8 cellular contexts compared by ENCODE assay signal in the genomic region with DNA sequence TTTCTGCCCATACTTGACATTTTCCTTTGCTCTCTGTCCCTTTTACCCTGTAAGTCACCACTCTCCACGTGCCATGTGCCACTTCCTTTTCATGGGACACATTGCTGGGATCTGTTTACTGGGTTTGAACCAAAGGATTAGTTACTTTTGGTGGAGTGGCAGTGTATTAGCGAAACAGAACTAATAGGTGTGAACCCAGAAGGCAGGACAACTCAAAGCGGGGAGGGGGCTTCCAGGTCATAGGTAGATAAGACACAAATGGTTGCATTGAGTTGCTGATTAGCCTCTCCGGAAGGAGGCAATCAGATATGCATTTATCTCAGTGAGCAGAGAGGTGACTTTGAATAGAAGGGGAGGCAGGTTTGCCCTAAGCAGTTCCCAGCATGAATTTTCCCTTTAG. TPM values are rescaled to one million over a fixed set of nuclear protein-coding genes. Genes with fewer than 3 reads are reported as not detected.
DNase-seq lines count a peak whose midpoint lies in the region; ATAC-seq and TF ChIP-seq lines count a peak whose summit lies in the region.
"Had no signal": no experiment of that assay in that cellular context is flagged by ENCODE, and none has a peak within 500 bp of the region (broad histone marks: within the 10 kb centered on the region; RNA-seq: fewer than 3 reads in every experiment).

No MANE protein-coding gene starts in this region.

- DNase-seq in activated B cell treated with CpG ODN at 0.5 μM for 24 hours (no peak), iPS DF 6.9 (ENCODE audit: low read depth, low spot score) (no peak), RPMI8226 (no peak), ecto neural progenitor cell (ENCODE audit: low spot score) (no peak), NCI-H1694 (lab: John Stamatoyannopoulos, UW) (no peak)
- peak; percentile 4 for DNase-seq in stimulated activated naive CD8-positive, alpha-beta T cell treated with anti-CD3 and anti-CD28 coated beads, Interleukin-15, Interleukin-2, amounts not matched to agents 100 U/mL and 50 U/mL, for 24 hours
- DNase-seq: SHP77 had no signal

- no peak for ATAC-seq in activated B cell treated with CpG ODN at 0.5 μM for 24 hours (ENCODE audit: low read depth)
- no peak for ATAC-seq in stimulated activated naive CD8-positive, alpha-beta T cell treated with anti-CD3 and anti-CD28 coated beads, Interleukin-15, Interleukin-2, amounts not matched to agents 100 U/mL and 50 U/mL, for 24 hours

- peak overlapping the region; percentile 90 for H3K27ac Mint-ChIP-seq in activated B cell treated with CpG ODN at 0.5 μM for 24 hours

- POLR2A ChIA-PET in activated B cell treated with CpG ODN at 0.5 μM for 24 hours (lab: Charles Lee): no interaction called here

- no CpG with 5 or more reads among the region's 4 CpGs for WGBS in iPS DF 6.9 (ENCODE audit: insufficient coverage, insufficient read length)

- CTCF ChIA-PET in activated B cell treated with CpG ODN at 0.5 μM for 24 hours (lab: Charles Lee): no interaction called here

- H3K9me3 ChIP-seq in HUES6 (ENCODE audit: control insufficient read depth, insufficient read depth, low read depth, low read length) (peaks cover 16% of the 10 kb centered on the region), iPS DF 6.9 (ENCODE audit: control insufficient read depth, insufficient read depth, low read length) (no peaks in the 10 kb centered on the region)

- H3K4me3 ChIP-seq in HUES6 (ENCODE audit: low read depth, low read length): peak overlapping the region; percentile 80
- peak overlapping the region; percentile 94; the same call in 1 of the 2 replicates for H3K4me3 ChIP-seq in iPS DF 6.9 (ENCODE audit: low read length)

- H3K36me3 Mint-ChIP-seq in activated B cell treated with CpG ODN at 0.5 μM for 24 hours (ENCODE audit: low read depth): peaks cover 33% of the 10 kb centered on the region

- no peaks in the 10 kb centered on the region for H3K9me3 Mint-ChIP-seq in activated B cell treated with CpG ODN at 0.5 μM for 24 hours

- peaks cover 29% of the 10 kb centered on the region for H3K4me1 Mint-ChIP-seq in activated B cell treated with CpG ODN at 0.5 μM for 24 hours

- H3K27me3 ChIP-seq in HUES6 (ENCODE audit: control insufficient read depth, insufficient read depth, low read length) (no peaks in the 10 kb centered on the region), iPS DF 6.9 (ENCODE audit: control insufficient read depth, insufficient read depth, low read length) (no peaks in the 10 kb centered on the region)

- H3K27me3 Mint-ChIP-seq in activated B cell treated with CpG ODN at 0.5 μM for 24 hours: peaks cover 9% of the 10 kb centered on the region

- intact Hi-C loops in activated B cell treated with CpG ODN at 0.5 μM for 24 hours (cut with micrococcal nuclease): no loop called here

- H3K36me3 ChIP-seq in HUES6 (ENCODE audit: control insufficient read depth, insufficient read depth, low read length): peaks cover 30% of the 10 kb centered on the region
- peaks cover 8% of the 10 kb centered on the region for H3K36me3 ChIP-seq in iPS DF 6.9 (ENCODE audit: control insufficient read depth, insufficient read depth, low read length)

- peak overlapping the region; percentile 93 for H3K9ac ChIP-seq in HUES6 (ENCODE audit: low read length)

- no peak for TF ChIP-seq CTCF in activated B cell treated with CpG ODN at 0.5 μM for 24 hours (IDR thresholded peaks at IDR 0.05)

- H3K27ac ChIP-seq in HUES6 (ENCODE audit: low read depth, low read length) (peak overlapping the region; percentile 93), iPS DF 6.9 (ENCODE audit: low read length) (peak overlapping the region; percentile 75)

- peak overlapping the region; percentile 88 for H3K4me3 Mint-ChIP-seq in activated B cell treated with CpG ODN at 0.5 μM for 24 hours

- peaks cover 47% of the 10 kb centered on the region for H3K4me1 ChIP-seq in HUES6 (ENCODE audit: control insufficient read depth, insufficient read depth, low read length)
- H3K4me1 ChIP-seq in iPS DF 6.9 (ENCODE audit: control insufficient read depth, insufficient read depth, low read length): peaks cover 4% of the 10 kb centered on the region; the same call in 1 of the 2 replicates

RNA-seq across cellular contexts. Expression of gene ZNF202, which starts 0.9 kb away (rescaled TPM):
- 23.3 and 27.8 TPM in 2 replicates for total RNA-seq in activated B cell treated with CpG ODN at 0.5 μM for 24 hours

RNA-seq across cellular contexts. Expression of gene OR6X1, which starts 12.0 kb away (rescaled TPM):
- not detected in 2 replicates for total RNA-seq in activated B cell treated with CpG ODN at 0.5 μM for 24 hours
